Comparison of ENCODE assay signal across 25 cellular contexts in the genomic region with DNA sequence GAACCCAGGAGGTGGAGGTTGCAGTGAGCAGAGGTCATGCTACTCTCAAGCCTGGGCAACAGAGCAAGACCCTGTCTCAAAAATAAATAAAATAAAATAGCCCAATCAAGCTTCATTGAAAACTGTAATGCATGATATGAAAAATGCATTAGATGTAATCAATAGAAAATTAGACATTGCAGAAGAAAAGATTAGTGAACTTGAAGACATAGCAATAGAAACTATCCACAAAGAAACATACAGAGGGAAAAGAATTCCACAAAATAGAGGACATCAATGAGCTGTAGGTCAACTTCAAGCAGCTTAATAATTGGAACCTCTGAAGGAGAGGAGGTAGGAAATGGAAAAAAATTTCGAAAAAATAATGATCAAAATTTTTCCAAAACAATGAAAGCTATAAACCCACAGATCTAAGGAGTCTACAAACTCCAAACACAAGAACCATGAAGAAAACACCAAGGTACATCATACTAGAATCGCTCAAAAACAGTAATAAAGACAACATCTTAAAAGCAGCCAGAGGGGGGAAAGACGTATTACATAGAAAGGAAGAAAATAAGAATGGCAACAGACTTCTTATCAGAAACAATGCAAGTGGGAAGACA.
"Had no signal": no experiment of that assay in that cellular context is flagged by ENCODE, and none has a peak within 500 bp of the region (broad histone marks: within the 10 kb centered on the region; RNA-seq: fewer than 3 reads in every experiment).

No MANE protein-coding gene starts in this region.

- ATAC-seq: foreskin keratinocyte; gastroesophageal sphincter; heart left ventricle; left cardiac atrium; left lung; left ventricle myocardium superior; lower lobe of right lung; mucosa of descending colon; naive thymus-derived CD8-positive, alpha-beta T cell had no signal

- FAIRE-seq: endothelial cell of umbilical vein, frontal cortex, kidney had no signal

- H3K79me2 ChIP-seq: hepatocyte had no signal

- DNase-seq: dermis blood vessel endothelial cell; effector CD4-positive, alpha-beta T cell; effector memory CD4-positive, alpha-beta T cell; foreskin keratinocyte; heart left ventricle; hypothalamus; immature natural killer cell; islet precursor cell; kidney; left cardiac atrium; left lung; left ventricle myocardium superior; lower lobe of right lung; mesenchymal stem cell; mucosa of descending colon; naive B cell; naive thymus-derived CD8-positive, alpha-beta T cell had no signal

- H3K4me1 Mint-ChIP-seq: immature natural killer cell had no signal

- H2AFZ ChIP-seq: hepatocyte had no signal

- H3K4me3 ChIP-seq: coronary artery, dorsolateral prefrontal cortex, esophagus muscularis mucosa, gastroesophageal sphincter, heart left ventricle, hepatocyte, left lung, lower lobe of right lung, mucosa of descending colon had no signal

- H3K4me3 Mint-ChIP-seq: mesothelial cell of epicardium; naive B cell; naive thymus-derived CD8-positive, alpha-beta T cell had no signal

- H3K9me3 ChIP-seq: lower lobe of right lung, mucosa of descending colon had no signal

- H3K27ac ChIP-seq: coronary artery, dorsolateral prefrontal cortex, esophagus muscularis mucosa, foreskin keratinocyte, gastroesophageal sphincter, heart left ventricle, hepatocyte, left lung, lower lobe of right lung had no signal

- H3K36me3 ChIP-seq: esophagus muscularis mucosa, gastroesophageal sphincter, heart left ventricle, left lung, lower lobe of right lung had no signal

- H3K4me2 ChIP-seq: hepatocyte had no signal

- H3K4me1 ChIP-seq: left lung, lower lobe of right lung had no signal

- H3K27ac Mint-ChIP-seq: immature natural killer cell; mesothelial cell of epicardium; naive thymus-derived CD8-positive, alpha-beta T cell had no signal
